ENCODE assay signal across 1 cellular context in the genomic region with DNA sequence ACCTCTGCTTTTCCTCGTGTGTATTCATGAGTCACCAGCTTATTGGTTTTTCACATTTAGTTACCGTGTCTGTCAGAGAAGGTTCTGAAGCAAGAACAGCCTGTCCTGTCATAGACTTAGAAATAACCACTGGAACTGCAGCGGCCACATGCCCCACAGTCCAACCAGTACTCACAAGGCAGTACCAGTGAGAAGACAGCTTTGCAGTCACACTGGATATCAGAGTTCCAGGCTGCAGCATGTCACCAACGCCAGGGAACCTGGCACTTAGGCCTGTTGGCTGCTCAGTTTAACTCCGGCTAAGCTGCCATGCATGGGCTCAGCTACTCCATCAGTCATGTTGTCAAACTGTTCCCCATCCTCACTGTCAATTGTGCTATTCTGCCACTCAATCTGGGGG.
A peak's percentile ranks its signal among the peaks of the same experiment; 100 is the strongest.
TF ChIP-seq lines count a peak whose summit lies in the region.

No MANE protein-coding gene starts in this region.

TF ChIP-seq in HepG2, 621 proteins besides CTCF, POLR2A, EP300 and RAD21 (continued from another document):
- TF ChIP-seq, protein P1, sequence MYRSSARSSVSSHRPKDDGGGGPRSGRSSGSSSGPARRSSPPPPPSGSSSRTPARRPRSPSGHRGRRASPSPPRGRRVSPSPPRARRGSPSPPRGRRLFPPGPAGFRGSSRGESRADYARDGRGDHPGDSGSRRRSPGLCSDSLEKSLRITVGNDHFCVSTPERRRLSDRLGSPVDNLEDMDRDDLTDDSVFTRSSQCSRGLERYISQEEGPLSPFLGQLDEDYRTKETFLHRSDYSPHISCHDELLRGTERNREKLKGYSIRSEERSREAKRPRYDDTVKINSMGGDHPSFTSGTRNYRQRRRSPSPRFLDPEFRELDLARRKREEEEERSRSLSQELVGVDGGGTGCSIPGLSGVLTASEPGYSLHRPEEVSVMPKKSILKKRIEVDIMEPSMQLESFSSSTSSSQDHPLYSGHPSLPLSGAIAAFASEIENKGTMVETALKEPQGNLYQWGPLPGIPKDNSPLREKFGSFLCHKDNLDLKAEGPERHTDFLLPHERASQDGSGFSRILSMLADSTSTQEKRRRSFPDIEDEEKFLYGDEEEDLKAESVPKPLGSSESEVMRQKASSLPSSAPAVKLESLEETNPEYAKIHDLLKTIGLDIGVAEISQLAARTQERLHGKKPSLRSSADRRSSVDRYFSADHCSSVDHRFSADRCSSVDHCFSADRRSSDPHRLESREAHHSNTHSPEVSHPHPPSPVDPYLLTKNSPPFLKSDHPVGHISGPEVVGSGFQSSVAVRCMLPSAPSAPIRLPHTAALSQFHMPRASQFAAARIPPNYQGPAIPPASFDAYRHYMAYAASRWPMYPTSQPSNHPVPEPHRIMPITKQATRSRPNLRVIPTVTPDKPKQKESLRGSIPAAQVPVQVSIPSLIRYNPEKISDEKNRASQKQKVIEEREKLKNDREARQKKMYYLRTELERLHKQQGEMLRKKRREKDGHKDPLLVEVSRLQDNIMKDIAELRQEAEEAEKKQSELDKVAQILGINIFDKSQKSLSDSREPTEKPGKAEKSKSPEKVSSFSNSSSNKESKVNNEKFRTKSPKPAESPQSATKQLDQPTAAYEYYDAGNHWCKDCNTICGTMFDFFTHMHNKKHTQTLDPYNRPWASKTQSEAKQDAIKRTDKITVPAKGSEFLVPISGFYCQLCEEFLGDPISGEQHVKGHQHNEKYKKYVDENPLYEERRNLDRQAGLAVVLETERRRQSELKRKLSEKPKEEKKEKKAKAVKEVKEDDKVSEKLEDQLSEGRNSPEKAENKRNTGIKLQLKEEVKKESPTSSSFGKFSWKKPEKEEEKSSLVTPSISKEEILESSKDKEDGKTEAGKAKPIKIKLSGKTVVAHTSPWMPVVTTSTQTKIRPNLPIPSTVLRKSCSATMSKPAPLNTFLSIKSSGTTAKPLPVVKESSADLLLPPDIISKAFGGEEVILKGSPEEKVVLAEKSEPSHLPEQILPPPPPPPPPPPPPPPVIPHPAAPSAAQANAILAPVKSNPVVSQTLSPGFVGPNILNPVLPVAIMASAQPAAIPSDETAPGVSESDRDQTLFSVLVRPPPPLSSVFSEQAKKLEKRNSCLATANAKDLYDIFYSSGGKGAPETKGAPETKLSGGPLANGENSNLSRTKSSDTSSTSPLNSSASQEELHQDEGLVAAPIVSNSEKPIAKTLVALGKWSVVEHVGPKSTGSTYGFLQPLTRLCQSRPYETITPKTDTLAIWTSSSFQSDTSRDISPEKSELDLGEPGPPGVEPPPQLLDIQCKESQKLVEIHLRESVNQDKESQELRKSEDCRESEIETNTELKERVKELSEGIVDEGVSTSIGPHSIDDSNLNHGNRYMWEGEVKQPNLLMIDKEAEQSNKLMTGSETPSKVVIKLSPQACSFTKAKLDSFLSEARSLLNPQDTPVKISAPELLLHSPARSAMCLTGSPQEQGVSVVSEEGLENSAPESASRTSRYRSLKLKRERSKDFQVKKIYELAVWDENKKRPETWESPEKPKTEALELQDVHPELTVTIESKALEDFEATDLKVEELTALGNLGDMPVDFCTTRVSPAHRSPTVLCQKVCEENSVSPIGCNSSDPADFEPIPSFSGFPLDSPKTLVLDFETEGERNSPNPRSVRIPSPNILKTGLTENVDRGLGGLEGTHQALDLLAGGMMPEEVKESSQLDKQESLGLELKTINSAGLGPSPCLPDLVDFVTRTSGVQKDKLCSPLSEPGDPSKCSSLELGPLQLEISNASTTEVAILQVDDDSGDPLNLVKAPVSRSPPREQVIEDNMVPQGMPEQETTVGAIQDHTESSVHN (CRISPR knock-in tag; IDR thresholded peaks at IDR 0.05), result 0 out of 2 replicates have a peak, but pooled peaks have one; percentile 41
- peak; percentile 74 for TF ChIP-seq ZC3H13 (CRISPR knock-in tag; IDR thresholded peaks at IDR 0.05)
- TF ChIP-seq, protein P2, sequence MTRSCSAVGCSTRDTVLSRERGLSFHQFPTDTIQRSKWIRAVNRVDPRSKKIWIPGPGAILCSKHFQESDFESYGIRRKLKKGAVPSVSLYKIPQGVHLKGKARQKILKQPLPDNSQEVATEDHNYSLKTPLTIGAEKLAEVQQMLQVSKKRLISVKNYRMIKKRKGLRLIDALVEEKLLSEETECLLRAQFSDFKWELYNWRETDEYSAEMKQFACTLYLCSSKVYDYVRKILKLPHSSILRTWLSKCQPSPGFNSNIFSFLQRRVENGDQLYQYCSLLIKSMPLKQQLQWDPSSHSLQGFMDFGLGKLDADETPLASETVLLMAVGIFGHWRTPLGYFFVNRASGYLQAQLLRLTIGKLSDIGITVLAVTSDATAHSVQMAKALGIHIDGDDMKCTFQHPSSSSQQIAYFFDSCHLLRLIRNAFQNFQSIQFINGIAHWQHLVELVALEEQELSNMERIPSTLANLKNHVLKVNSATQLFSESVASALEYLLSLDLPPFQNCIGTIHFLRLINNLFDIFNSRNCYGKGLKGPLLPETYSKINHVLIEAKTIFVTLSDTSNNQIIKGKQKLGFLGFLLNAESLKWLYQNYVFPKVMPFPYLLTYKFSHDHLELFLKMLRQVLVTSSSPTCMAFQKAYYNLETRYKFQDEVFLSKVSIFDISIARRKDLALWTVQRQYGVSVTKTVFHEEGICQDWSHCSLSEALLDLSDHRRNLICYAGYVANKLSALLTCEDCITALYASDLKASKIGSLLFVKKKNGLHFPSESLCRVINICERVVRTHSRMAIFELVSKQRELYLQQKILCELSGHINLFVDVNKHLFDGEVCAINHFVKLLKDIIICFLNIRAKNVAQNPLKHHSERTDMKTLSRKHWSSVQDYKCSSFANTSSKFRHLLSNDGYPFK (CRISPR knock-in tag; IDR thresholded peaks at IDR 0.05; ENCODE audit: borderline replicate concordance), result no peak
- peak; percentile 64 for TF ChIP-seq AGO2 (optimal IDR thresholded peaks at IDR 0.05; ENCODE audit: low read depth, low read length)
- TF ChIP-seq ZNF766 (CRISPR knock-in tag; IDR thresholded peaks at IDR 0.05; ENCODE audit: borderline replicate concordance), result no peak
- TF ChIP-seq, protein P3, sequence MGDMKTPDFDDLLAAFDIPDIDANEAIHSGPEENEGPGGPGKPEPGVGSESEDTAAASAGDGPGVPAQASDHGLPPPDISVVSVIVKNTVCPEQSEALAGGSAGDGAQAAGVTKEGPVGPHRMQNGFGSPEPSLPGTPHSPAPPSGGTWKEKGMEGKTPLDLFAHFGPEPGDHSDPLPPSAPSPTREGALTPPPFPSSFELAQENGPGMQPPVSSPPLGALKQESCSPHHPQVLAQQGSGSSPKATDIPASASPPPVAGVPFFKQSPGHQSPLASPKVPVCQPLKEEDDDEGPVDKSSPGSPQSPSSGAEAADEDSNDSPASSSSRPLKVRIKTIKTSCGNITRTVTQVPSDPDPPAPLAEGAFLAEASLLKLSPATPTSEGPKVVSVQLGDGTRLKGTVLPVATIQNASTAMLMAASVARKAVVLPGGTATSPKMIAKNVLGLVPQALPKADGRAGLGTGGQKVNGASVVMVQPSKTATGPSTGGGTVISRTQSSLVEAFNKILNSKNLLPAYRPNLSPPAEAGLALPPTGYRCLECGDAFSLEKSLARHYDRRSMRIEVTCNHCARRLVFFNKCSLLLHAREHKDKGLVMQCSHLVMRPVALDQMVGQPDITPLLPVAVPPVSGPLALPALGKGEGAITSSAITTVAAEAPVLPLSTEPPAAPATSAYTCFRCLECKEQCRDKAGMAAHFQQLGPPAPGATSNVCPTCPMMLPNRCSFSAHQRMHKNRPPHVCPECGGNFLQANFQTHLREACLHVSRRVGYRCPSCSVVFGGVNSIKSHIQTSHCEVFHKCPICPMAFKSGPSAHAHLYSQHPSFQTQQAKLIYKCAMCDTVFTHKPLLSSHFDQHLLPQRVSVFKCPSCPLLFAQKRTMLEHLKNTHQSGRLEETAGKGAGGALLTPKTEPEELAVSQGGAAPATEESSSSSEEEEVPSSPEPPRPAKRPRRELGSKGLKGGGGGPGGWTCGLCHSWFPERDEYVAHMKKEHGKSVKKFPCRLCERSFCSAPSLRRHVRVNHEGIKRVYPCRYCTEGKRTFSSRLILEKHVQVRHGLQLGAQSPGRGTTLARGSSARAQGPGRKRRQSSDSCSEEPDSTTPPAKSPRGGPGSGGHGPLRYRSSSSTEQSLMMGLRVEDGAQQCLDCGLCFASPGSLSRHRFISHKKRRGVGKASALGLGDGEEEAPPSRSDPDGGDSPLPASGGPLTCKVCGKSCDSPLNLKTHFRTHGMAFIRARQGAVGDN (CRISPR knock-in tag; IDR thresholded peaks at IDR 0.05), result no peak
- no peak for TF ChIP-seq CENPX (CRISPR knock-in tag; IDR thresholded peaks at IDR 0.05)
- no peak for TF ChIP-seq ZNF446 (CRISPR knock-in tag; IDR thresholded peaks at IDR 0.05)
- TF ChIP-seq RBM22 (optimal IDR thresholded peaks at IDR 0.05; ENCODE audit: low read length), result peak; percentile 35
- TF ChIP-seq, protein P4, sequence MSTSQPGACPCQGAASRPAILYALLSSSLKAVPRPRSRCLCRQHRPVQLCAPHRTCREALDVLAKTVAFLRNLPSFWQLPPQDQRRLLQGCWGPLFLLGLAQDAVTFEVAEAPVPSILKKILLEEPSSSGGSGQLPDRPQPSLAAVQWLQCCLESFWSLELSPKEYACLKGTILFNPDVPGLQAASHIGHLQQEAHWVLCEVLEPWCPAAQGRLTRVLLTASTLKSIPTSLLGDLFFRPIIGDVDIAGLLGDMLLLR (CRISPR knock-in tag; IDR thresholded peaks at IDR 0.05), result 0 out of 2 replicates have a peak, but pooled peaks have one; percentile 45
- TF ChIP-seq MLLT10 (CRISPR knock-in tag; IDR thresholded peaks at IDR 0.05), result no peak
